In the genomic region with DNA sequence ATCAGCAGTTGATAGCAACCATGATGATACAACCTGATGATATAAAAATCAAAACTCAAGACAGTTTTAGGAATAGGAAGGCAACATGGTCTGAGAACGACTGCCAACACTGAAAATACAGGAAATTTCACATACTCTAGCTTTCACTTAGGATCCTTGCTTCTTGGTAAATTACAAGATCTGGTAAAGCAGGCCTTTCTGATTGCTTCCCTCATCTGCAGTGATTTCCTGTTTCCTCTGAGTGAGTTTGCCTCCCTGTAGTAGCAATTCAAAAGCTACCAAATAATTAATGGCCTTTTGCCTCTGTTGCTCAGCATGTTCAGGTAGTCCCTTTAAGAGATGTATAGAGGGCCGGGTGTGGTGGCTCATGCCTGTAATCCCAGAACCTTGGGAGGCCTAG, we compare ENCODE assay signal across 28 cellular contexts. TPM values are rescaled to one million over a fixed set of nuclear protein-coding genes. Genes with fewer than 3 reads are reported as not detected.
DNase-seq lines count a peak whose midpoint lies in the region; ATAC-seq and TF ChIP-seq lines count a peak whose summit lies in the region.
"Had no signal": no experiment of that assay in that cellular context is flagged by ENCODE, and none has a peak within 500 bp of the region (broad histone marks: within the 10 kb centered on the region; RNA-seq: fewer than 3 reads in every experiment).

No MANE protein-coding gene starts in this region.

- H3K4me1 Mint-ChIP-seq in activated naive CD4-positive, alpha-beta T cell treated with anti-CD3 and anti-CD28 coated beads, Interleukin-2, amount 10 ng/mL, durations not matched to agents 7 days and 5 days, result peaks cover 21% of the 10 kb centered on the region
- peaks cover 32% of the 10 kb centered on the region for H3K4me1 Mint-ChIP-seq in activated B cell treated with CpG ODN at 0.5 μM for 24 hours
- peaks cover 3% of the 10 kb centered on the region for H3K4me1 Mint-ChIP-seq in memory B cell

- CTCF ChIA-PET in activated naive CD4-positive, alpha-beta T cell treated with anti-CD3 and anti-CD28 coated beads, Interleukin-2, amount 10 ng/mL, durations not matched to agents 7 days and 5 days (lab: Charles Lee), result no interaction called here
- CTCF ChIA-PET in activated B cell treated with CpG ODN at 0.5 μM for 24 hours (lab: Charles Lee), result interaction anchor here (0.9 kb wide), 1 partner anchor 17 kb away, joined by 3 read pairs; a partner anchor contains a TSS

- no peaks in the 10 kb centered on the region for H3K36me3 Mint-ChIP-seq in activated naive CD4-positive, alpha-beta T cell treated with anti-CD3 and anti-CD28 coated beads, Interleukin-2, amount 10 ng/mL, durations not matched to agents 7 days and 5 days
- no peaks in the 10 kb centered on the region for H3K36me3 Mint-ChIP-seq in activated B cell treated with CpG ODN at 0.5 μM for 24 hours (ENCODE audit: low read depth)
- peaks cover 6% of the 10 kb centered on the region for H3K36me3 Mint-ChIP-seq in memory B cell
- H3K36me3 Mint-ChIP-seq: activated CD8-positive, alpha-beta memory T cell treated with anti-CD3 and anti-CD28 coated beads, Interleukin-2, amount 10 ng/mL, durations not matched to agents 7 days and 5 days had no signal

- intact Hi-C loops in activated B cell treated with CpG ODN at 0.5 μM for 24 hours (cut with micrococcal nuclease) (no loop called here), spleen (cut with DNase I; ENCODE audit: low total_unique reads) (no loop called here)

- H3K36me3 ChIP-seq in spleen, result no peaks in the 10 kb centered on the region
- H3K36me3 ChIP-seq: ascending aorta, gastroesophageal sphincter, thyroid gland had no signal

- no peak for TF ChIP-seq POLR2A in spleen (IDR thresholded peaks at IDR 0.05)

- 37 to 54% (median 46%) methylated on average over 2 of the region's 2 CpGs for WGBS in spleen, 5 donors

- peaks cover 6% of the 10 kb centered on the region for H3K9me3 Mint-ChIP-seq in activated naive CD4-positive, alpha-beta T cell treated with anti-CD3 and anti-CD28 coated beads, Interleukin-2, amount 10 ng/mL, durations not matched to agents 7 days and 5 days
- H3K9me3 Mint-ChIP-seq in activated B cell treated with CpG ODN at 0.5 μM for 24 hours, result peaks cover 6% of the 10 kb centered on the region
- peaks cover 7% of the 10 kb centered on the region for H3K9me3 Mint-ChIP-seq in memory B cell
- H3K9me3 Mint-ChIP-seq: activated naive CD4-positive, alpha-beta T cell treated with anti-CD3 and anti-CD28 coated beads for 36 hours had no signal

- TF ChIP-seq CTCF in activated B cell treated with CpG ODN at 0.5 μM for 24 hours (IDR thresholded peaks at IDR 0.05) (no peak), spleen (IDR thresholded peaks at IDR 0.05 in 8 of 11, conservative IDR thresholded peaks at IDR 0.05 in 3 of 11) (no peak)

- peaks cover 0 to 51% (median 26%) of the 10 kb centered on the region in 6 donors for H3K4me1 ChIP-seq in spleen
- H3K4me1 ChIP-seq: psoas muscle had no signal

- H3K4me3 Mint-ChIP-seq in activated naive CD4-positive, alpha-beta T cell treated with anti-CD3 and anti-CD28 coated beads, Interleukin-2, amount 10 ng/mL, durations not matched to agents 7 days and 5 days, result no peak overlapping the region
- H3K4me3 Mint-ChIP-seq in activated B cell treated with CpG ODN at 0.5 μM for 24 hours (peak overlapping the region; percentile 71), memory B cell (no peak overlapping the region)
- H3K4me3 Mint-ChIP-seq: activated CD8-positive, alpha-beta memory T cell treated with anti-CD3 and anti-CD28 coated beads, Interleukin-2, amount 10 ng/mL, durations not matched to agents 7 days and 5 days; activated naive CD4-positive, alpha-beta T cell treated with anti-CD3 and anti-CD28 coated beads for 36 hours had no signal

- H3K9me3 ChIP-seq in spleen, result no peaks in the 10 kb centered on the region
- H3K9me3 ChIP-seq: ascending aorta, psoas muscle, thyroid gland had no signal

- peak overlapping the region in 1 of 8 donors; percentile 6 for H3K4me3 ChIP-seq in spleen
- H3K4me3 ChIP-seq: ascending aorta, gastroesophageal sphincter, psoas muscle, thyroid gland had no signal

- POLR2A ChIA-PET in activated B cell treated with CpG ODN at 0.5 μM for 24 hours (lab: Charles Lee), result interaction anchor here (0.5 to 2.2 kb wide), 5 partner anchors 10 to 49 kb away, joined by 3 to 16 read pairs (median 4); a partner anchor contains a TSS

- peaks cover 62% of the 10 kb centered on the region for H3K27me3 Mint-ChIP-seq in activated naive CD4-positive, alpha-beta T cell treated with anti-CD3 and anti-CD28 coated beads, Interleukin-2, amount 10 ng/mL, durations not matched to agents 7 days and 5 days
- H3K27me3 Mint-ChIP-seq in activated B cell treated with CpG ODN at 0.5 μM for 24 hours (peaks cover 32% of the 10 kb centered on the region), memory B cell (peaks cover 39% of the 10 kb centered on the region)

- H3K27me3 ChIP-seq in spleen (replicated peaks in 1 of 7), result peaks cover 0 to 28% (median 0%) of the 10 kb centered on the region in 7 donors
- H3K27me3 ChIP-seq: ascending aorta, thyroid gland had no signal

- peak overlapping the region; percentile 15 for H3K27ac Mint-ChIP-seq in activated naive CD4-positive, alpha-beta T cell treated with anti-CD3 and anti-CD28 coated beads, Interleukin-2, amount 10 ng/mL, durations not matched to agents 7 days and 5 days
- peak overlapping the region; percentile 66 for H3K27ac Mint-ChIP-seq in activated B cell treated with CpG ODN at 0.5 μM for 24 hours
- H3K27ac Mint-ChIP-seq in memory B cell, result no peak overlapping the region
- H3K27ac Mint-ChIP-seq: activated CD8-positive, alpha-beta memory T cell treated with anti-CD3 and anti-CD28 coated beads, Interleukin-2, amount 10 ng/mL, durations not matched to agents 7 days and 5 days; activated naive CD4-positive, alpha-beta T cell treated with anti-CD3 and anti-CD28 coated beads for 36 hours; CD8-positive, alpha-beta memory T cell had no signal

- no peak for DNase-seq in activated naive CD4-positive, alpha-beta T cell treated with anti-CD3 and anti-CD28 coated beads, Interleukin-2, amount 10 ng/mL, durations not matched to agents 7 days and 5 days
- no peak for DNase-seq in activated naive CD4-positive, alpha-beta T cell treated with Interleukin-2 at 50 U/mL for 16 hours
- no peak for DNase-seq in activated B cell treated with CpG ODN at 0.5 μM for 24 hours
- no peak for DNase-seq in memory B cell (ENCODE audit: low spot score in 2 of 2)
- no peak for DNase-seq in spleen
- no peak for DNase-seq in stimulated activated CD8-positive, alpha-beta memory T cell treated with anti-CD3 and anti-CD28 coated beads, Interleukin-4, amount 100 ng/mL, for 48 hours
- DNase-seq: activated CD8-positive, alpha-beta memory T cell treated with anti-CD3 and anti-CD28 coated beads, Interleukin-2, amount 10 ng/mL, durations not matched to agents 7 days and 5 days; activated naive CD4-positive, alpha-beta T cell treated with anti-CD3 and anti-CD28 coated beads for 36 hours; activated T-cell treated with anti-CD3 and anti-CD28 coated beads, Interleukin-2, amount 50 U/mL, for 48 hours; CD8-positive, alpha-beta memory T cell; cortex of kidney; H7; Karpas-422; midbrain; NCI-H1436 treated with DMSO at 0.1 percent for 48 hours; NCI-H2107; NCI-H774; psoas muscle; RPMI8226; T-helper 9 cell; thyroid gland had no signal

- H3K27ac ChIP-seq in spleen, result peak overlapping the region in 7 of 8 donors; percentile 13 to 99 (median 95)
- H3K27ac ChIP-seq: psoas muscle, thyroid gland had no signal

- ATAC-seq in activated B cell treated with CpG ODN at 0.5 μM for 24 hours (ENCODE audit: low read depth), result peak; percentile 3
- ATAC-seq in memory B cell (ENCODE audit: low read depth), result peak; percentile 13
- no peak for ATAC-seq in GM21529 (IDR thresholded peaks at IDR 0.05; ENCODE audit: unreplicated experiment)
- ATAC-seq in HG03521 (IDR thresholded peaks at IDR 0.05; ENCODE audit: unreplicated experiment), result no peak
- ATAC-seq: activated CD8-positive, alpha-beta memory T cell treated with anti-CD3 and anti-CD28 coated beads, Interleukin-2, amount 10 ng/mL, durations not matched to agents 7 days and 5 days; gastroesophageal sphincter; HepG2; left lobe of liver; psoas muscle had no signal

RNA-seq across cellular contexts. Expression of a gene that starts 2.0 kb away (rescaled TPM):
- total RNA-seq in activated B cell treated with CpG ODN at 0.5 μM for 24 hours (5.6 and 6.6 TPM in 2 replicates), spleen (100 to 1,000 TPM in 2 of 7 donors, 10 to 100 TPM in 5; 39.0 to 157 (median 79.6) TPM)
- 1 to 10 TPM; 4.4 to 9.4 (median 5.7) TPM for polyA plus RNA-seq in spleen
- total RNA-seq: A172, HepG2 had no signal
- polyA plus RNA-seq: CD8-positive, alpha-beta memory T cell had no signal

RNA-seq across cellular contexts. Expression of a gene that starts 17.2 kb away (rescaled TPM):
- total RNA-seq in activated B cell treated with CpG ODN at 0.5 μM for 24 hours (91.8 and 93.5 TPM in 2 replicates), spleen (100 to 1,000 TPM; 114 to 257 (median 134) TPM)
- polyA plus RNA-seq in spleen, result 100 to 1,000 TPM in 2 of 3 donors, 10 to 100 TPM in 1; 93.4 to 132 (median 125) TPM
- total RNA-seq: H7 had no signal

RNA-seq across cellular contexts. Expression of a gene that starts 56.5 kb away (rescaled TPM):
- total RNA-seq in activated B cell treated with CpG ODN at 0.5 μM for 24 hours, result 29.5 and 35.5 TPM in 2 replicates
- 10 to 100 TPM in 4 of 7 donors, 1 to 10 TPM in 3; 6.5 to 21.7 (median 16.9) TPM for total RNA-seq in spleen
- polyA plus RNA-seq in spleen, result 10 to 100 TPM; 13.9 to 21.1 (median 19.1) TPM

Comparison
In these comparisons a context has a peak if more than half of its experiments do, and no peak if none do; other contexts are left out.
1. ATAC-seq: peak in activated B cell treated with CpG ODN at 0.5 μM for 24 hours (single experiment) and memory B cell (single experiment); none in GM21529 (single experiment) and HG03521 (single experiment).